Comparison of ENCODE assay signal across 8 cellular contexts in genomic region chr14:105419055-105419304, GRCh38.
DNase-seq lines count a peak whose midpoint lies in the region; ATAC-seq and TF ChIP-seq lines count a peak whose summit lies in the region.

No MANE protein-coding gene starts in this region.

- no peak overlapping the region; the same call in 1 of the 2 replicates for H3K9ac ChIP-seq in HUES48 (ENCODE audit: low read depth, low read length)

- H3K36me3 ChIP-seq in HUES48 (ENCODE audit: control insufficient read depth, insufficient read depth, low read length): peaks cover 18% of the 10 kb centered on the region
- H3K36me3 ChIP-seq in muscle layer of duodenum (ENCODE audit: control insufficient read depth in 1 of 2, insufficient read depth in 2 of 2, low read length in 2 of 2): no peaks in the 10 kb centered on the region

- POLR2A ChIA-PET in AG04449 (lab: Yijun Ruan, JAX): no interaction called here

- CTCF ChIA-PET in AG04449 (lab: Yijun Ruan, JAX): interaction anchor here (1.8 kb wide), 1 partner anchor 62 kb away, joined by 6 read pairs; no protein-coding TSS in a partner anchor

- H3K9me3 ChIP-seq in HUES48 (ENCODE audit: control insufficient read depth, insufficient read depth, low read length) (no peaks in the 10 kb centered on the region), muscle layer of duodenum (ENCODE audit: control insufficient read depth in 1 of 2, low read length in 2 of 2) (no peaks in the 10 kb centered on the region)

- H3K27ac ChIP-seq in HUES48 (ENCODE audit: low read depth, low read length) (no peak overlapping the region), caudate nucleus (ENCODE audit: low read depth, low read length) (peak overlapping the region; percentile 19), muscle layer of duodenum (ENCODE audit: low read length) (no peak overlapping the region)

- H3K4me3 ChIP-seq in AG04449 (ENCODE audit: low read depth, low read length) (peak overlapping the region; percentile 72), HUES48 (ENCODE audit: low read depth, low read length) (peak overlapping the region; percentile 72), muscle layer of duodenum (ENCODE audit: low read depth in 1 of 2, low read length in 2 of 2) (peak overlapping the region; percentile 56 to 69)

- peaks cover 14% of the 10 kb centered on the region for H3K4me1 ChIP-seq in HUES48 (ENCODE audit: control insufficient read depth, insufficient read depth, low read length)
- peaks cover 4 to 42% of the 10 kb centered on the region in 2 donors for H3K4me1 ChIP-seq in muscle layer of duodenum (ENCODE audit: control insufficient read depth in 1 of 2, insufficient read depth in 2 of 2, low read length in 2 of 2)

- H3K27me3 ChIP-seq in HUES48 (ENCODE audit: control insufficient read depth, insufficient read depth, low read length) (peaks cover 7% of the 10 kb centered on the region), muscle layer of duodenum (ENCODE audit: low read depth, low read length) (no peaks in the 10 kb centered on the region)

- TF ChIP-seq CTCF in AG04449 (IDR thresholded peaks at IDR 0.05; ENCODE audit: insufficient read depth, low read length, missing control alignments): no peak

- DNase-seq in AG04449 (ENCODE audit: low read depth, low spot score) (no peak), caudate nucleus (lab: John Stamatoyannopoulos, UW) (peak in 1 of 61 donors; percentile 11), NCI-H1092 treated with DMSO at 0.1 percent for 48 hours (lab: John Stamatoyannopoulos, UW) (no peak), activated gamma-delta T cell (lab: John Stamatoyannopoulos, UW) (no peak), NCI-H1436 treated with DMSO at 0.1 percent for 48 hours (lab: John Stamatoyannopoulos, UW) (no peak)

- ATAC-seq in GM19324 (IDR thresholded peaks at IDR 0.05; ENCODE audit: low FRiP score, unreplicated experiment): no peak
